8 cellular contexts compared by ENCODE assay signal in genomic region chr11:120336641-120337132, GRCh38. TPM values are rescaled to one million over a fixed set of nuclear protein-coding genes. Genes with fewer than 3 reads are reported as not detected.
A peak's percentile ranks its signal among the peaks of the same experiment; 100 is the strongest.
DNase-seq lines count a peak whose midpoint lies in the region; ATAC-seq and TF ChIP-seq lines count a peak whose summit lies in the region.

No MANE protein-coding gene starts in this region.

- H3K18ac ChIP-seq in mesendoderm (ENCODE audit: low read length), result peak overlapping the region; percentile 99

- no peak for TF ChIP-seq EP300 in suprapubic skin (IDR thresholded peaks at IDR 0.05)

- no peak for TF ChIP-seq CTCF in A673 (conservative IDR thresholded peaks at IDR 0.05; ENCODE audit: low read depth, low read length)
- TF ChIP-seq CTCF in dorsolateral prefrontal cortex (IDR thresholded peaks at IDR 0.05 in 54 of 56, conservative IDR thresholded peaks at IDR 0.05 in 2 of 56; ENCODE audit: low read depth in 1 of 56, partially characterized antibody in 56 of 56), result no peak
- TF ChIP-seq CTCF in suprapubic skin (IDR thresholded peaks at IDR 0.05), result no peak

- POLR2A ChIA-PET in A673 (lab: Charles Lee; ENCODE audit: low non-redundant PET), result no interaction called here

- H3K4me3 ChIP-seq in A673 (ENCODE audit: low read depth, low read length, poor library complexity, severe bottlenecking) (peak overlapping the region; percentile 75), dorsolateral prefrontal cortex (peak overlapping the region; percentile 72 to 96 (median 89)), mesendoderm (ENCODE audit: low read length) (peak overlapping the region; percentile 40), suprapubic skin (peak overlapping the region; percentile 86)

- ATAC-seq in GM18868 (IDR thresholded peaks at IDR 0.05; ENCODE audit: unreplicated experiment) (peak; percentile 29), HG03280 (IDR thresholded peaks at IDR 0.05; ENCODE audit: unreplicated experiment) (peak; percentile 47), GM18870 (IDR thresholded peaks at IDR 0.05; ENCODE audit: unreplicated experiment) (no peak)

- CTCF ChIA-PET in A673 (lab: Charles Lee), result interaction anchor here (0.5 to 0.9 kb wide), 2 partner anchors 13 to 175 kb away, joined by 3 to 6 read pairs; partner anchors contain the start of gene GRIK4

- peak overlapping the region; percentile 92 for H3K56ac ChIP-seq in mesendoderm (ENCODE audit: low read length)

- no peak overlapping the region for H4K5ac ChIP-seq in mesendoderm (ENCODE audit: low read length)

- peaks cover 26% of the 10 kb centered on the region for H3K79me2 ChIP-seq in mesendoderm (ENCODE audit: control insufficient read depth, insufficient read depth, low read length)

- H3K79me1 ChIP-seq in mesendoderm (ENCODE audit: low read length), result peaks cover 10% of the 10 kb centered on the region

- H3K36me3 ChIP-seq in A673 (ENCODE audit: insufficient read depth, low read length, poor library complexity, severe bottlenecking) (no peaks in the 10 kb centered on the region), mesendoderm (ENCODE audit: control insufficient read depth, insufficient read depth, low read length) (no peaks in the 10 kb centered on the region), suprapubic skin (no peaks in the 10 kb centered on the region)

- BruUV-seq in A673 (replicated peaks; lab: Mats Ljungman, UMichigan), result no TSS peak

- no CpG with 5 or more reads among the region's 47 CpGs for WGBS in mesendoderm (ENCODE audit: extremely low coverage, insufficient coverage, low lambda C conversion rate)
- WGBS in suprapubic skin, result under 1% methylated on average over 33 of the region's 47 CpGs

- no peaks in the 10 kb centered on the region for H3K9me3 ChIP-seq in A673 (ENCODE audit: low read depth, low read length, poor library complexity, severe bottlenecking)
- no peaks in the 10 kb centered on the region for H3K9me3 ChIP-seq in suprapubic skin

- intact Hi-C loops in A673 (cut with micrococcal nuclease; ENCODE audit: unreplicated experiment) (loop anchor here (5.0 to 10.0 kb wide), 4 partner anchors 66 to 618 kb away; no protein-coding TSS in a partner anchor), dorsolateral prefrontal cortex (cut with DNase I) (loop anchor here (2.0 to 10.0 kb wide), 5 partner anchors 54 to 616 kb away; partner anchors contain the start of gene GRIK4 (in 1 of the 2))

- H3K4me1 ChIP-seq in A673 (ENCODE audit: insufficient read depth, low read length, poor library complexity, severe bottlenecking) (peaks cover 32% of the 10 kb centered on the region), mesendoderm (ENCODE audit: control insufficient read depth, low read depth, low read length) (peaks cover 6% of the 10 kb centered on the region), suprapubic skin (peaks cover 59% of the 10 kb centered on the region)

- peak overlapping the region; percentile 79 for H3K4me2 ChIP-seq in mesendoderm (ENCODE audit: low read length)

- peak in 1 of 2 donors; percentile 49 for TF ChIP-seq POLR2A in suprapubic skin (IDR thresholded peaks at IDR 0.05)

- no peak overlapping the region for H2BK15ac ChIP-seq in mesendoderm (replicated peaks; ENCODE audit: low read depth)

- H2BK120ac ChIP-seq in mesendoderm (ENCODE audit: low read depth, low read length), result peak overlapping the region; percentile 76

- H2AK5ac ChIP-seq in mesendoderm (ENCODE audit: low read length), result no peak overlapping the region

- H3K27ac ChIP-seq in A673 (ENCODE audit: low read depth, low read length, poor library complexity, severe bottlenecking), result peak overlapping the region; percentile 86
- peak overlapping the region; percentile 66 to 99 (median 97) for H3K27ac ChIP-seq in dorsolateral prefrontal cortex
- H3K27ac ChIP-seq in mesendoderm (ENCODE audit: low read depth, low read length), result peak overlapping the region; percentile 96
- H3K27ac ChIP-seq in suprapubic skin, result peak overlapping the region; percentile 99

- peak overlapping the region; percentile 97 for H4K8ac ChIP-seq in mesendoderm (ENCODE audit: low read depth, low read length)

- DNase-seq in A673 (ENCODE audit: low spot score) (peak; percentile 73), T1000 (lab: John Stamatoyannopoulos, UW) (peak; percentile 61), dorsolateral prefrontal cortex (peak in 4 of 10 donors; percentile 28 to 64 (median 39)), mesendoderm (peak; percentile 67), suprapubic skin (ENCODE audit: low spot score in 2 of 2) (peak in 1 of 2 donors; percentile 84)

- no peak overlapping the region for H2BK5ac ChIP-seq in mesendoderm (ENCODE audit: low read length)

- peak overlapping the region; percentile 97 for H3K4ac ChIP-seq in mesendoderm (ENCODE audit: low read depth, low read length)

- no peak overlapping the region for H3K23ac ChIP-seq in mesendoderm (ENCODE audit: low read length)

- no peaks in the 10 kb centered on the region for H3K27me3 ChIP-seq in A673 (replicated peaks; ENCODE audit: insufficient read depth, low read depth, low read length, poor library complexity)
- no peaks in the 10 kb centered on the region for H3K27me3 ChIP-seq in dorsolateral prefrontal cortex
- no peaks in the 10 kb centered on the region for H3K27me3 ChIP-seq in mesendoderm (ENCODE audit: insufficient read depth, low read length, poor library complexity)
- H3K27me3 ChIP-seq in suprapubic skin, result no peaks in the 10 kb centered on the region

- peak overlapping the region; percentile 66 for H3K9ac ChIP-seq in mesendoderm (ENCODE audit: low read length)

RNA-seq across cellular contexts. Expression of gene ARHGEF12, which starts 0.5 kb away (rescaled TPM):
- total RNA-seq in A673 (2021) (122 and 132 TPM in 2 replicates), dorsolateral prefrontal cortex (100 to 1,000 TPM; 103 to 277 (median 191) TPM), suprapubic skin (100 to 1,000 TPM; 107 to 222 (median 138) TPM)
- 12.6 TPM for polyA plus RNA-seq in mesendoderm (2013, experiment 1 of 2)
- polyA plus RNA-seq in mesendoderm (2013, experiment 2 of 2), result 12.6 TPM

RNA-seq across cellular contexts. Expression of gene TLCD5, which starts 11.6 kb away (rescaled TPM):
- 11.1 and 13.4 TPM in 2 replicates for total RNA-seq in A673 (2021)
- total RNA-seq in dorsolateral prefrontal cortex, result 10 to 100 TPM; 10.5 to 31.8 (median 18.5) TPM
- 3.3 TPM for polyA plus RNA-seq in mesendoderm (2013, experiment 1 of 2)
- polyA plus RNA-seq in mesendoderm (2013, experiment 2 of 2), result 3.5 TPM
- 1 to 10 TPM in 2 of 4 donors, under 1 TPM in 2; 0.83 to 2.3 (median 1.5) TPM for total RNA-seq in suprapubic skin
